ENCODE assay signal across 22 cellular contexts in the genomic region with DNA sequence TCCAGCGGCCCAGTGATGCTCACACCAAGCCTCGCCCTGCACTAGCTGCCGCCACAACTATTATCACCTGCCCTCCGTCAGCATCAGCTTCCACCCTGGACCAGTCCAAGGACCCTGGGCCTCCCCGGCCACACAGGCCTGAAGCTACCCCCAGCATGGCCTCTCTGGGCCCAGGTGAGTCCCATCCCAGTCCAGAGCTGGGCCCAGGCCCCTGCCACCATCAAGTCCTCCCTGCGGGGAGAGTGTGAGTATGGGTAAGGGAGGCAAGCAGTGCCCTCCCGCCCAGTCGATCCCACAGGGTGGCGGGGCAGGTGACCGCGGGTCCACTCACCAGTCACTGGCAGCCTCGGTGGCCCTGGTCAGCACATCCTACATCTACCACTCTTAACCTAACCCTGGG. TPM values are rescaled to one million over a fixed set of nuclear protein-coding genes. Genes with fewer than 3 reads are reported as not detected.
A peak's percentile ranks its signal among the peaks of the same experiment; 100 is the strongest.
DNase-seq lines count a peak whose midpoint lies in the region; ATAC-seq and TF ChIP-seq lines count a peak whose summit lies in the region.
"Had no signal": no experiment of that assay in that cellular context is flagged by ENCODE, and none has a peak within 500 bp of the region (broad histone marks: within the 10 kb centered on the region; RNA-seq: fewer than 3 reads in every experiment).

No MANE protein-coding gene starts in this region.

- no peak overlapping the region for H3K4me3 ChIP-seq in gastroesophageal sphincter
- no peak overlapping the region for H3K4me3 ChIP-seq in stomach smooth muscle (ENCODE audit: low read length in 2 of 2)
- H3K4me3 ChIP-seq in lower lobe of right lung, result no peak overlapping the region

- DNase-seq in activated naive CD4-positive, alpha-beta T cell treated with anti-CD3 and anti-CD28 coated beads, Interleukin-2, amount 50 U/mL, for 72 hours (ENCODE audit: low spot score in 2 of 2), result no peak
- DNase-seq in NCI-H187 treated with DMSO at 0.1 percent for 48 hours (lab: John Stamatoyannopoulos, UW) (no peak), lower lobe of right lung (no peak), inferior parietal cortex (ENCODE audit: extremely low spot score) (no peak)
- DNase-seq: AML-193, C1 segment of cervical spinal cord, GDM1, GOT3, Karpas-422, MV-4-11, NCI-H1105 treated with DMSO at 0.1 percent for 48 hours, NCI-H2081, NCI-H2171 treated with DMSO at 0.1 percent for 48 hours, NCI-H524 treated with DMSO at 0.1 percent for 48 hours, NCI-H82, OCI-M1 had no signal

- H3K4me3 Mint-ChIP-seq in activated naive CD4-positive, alpha-beta T cell treated with anti-CD3 and anti-CD28 coated beads, Interleukin-2, amount 50 U/mL, for 24 hours, result no peak overlapping the region
- H3K4me3 Mint-ChIP-seq in activated T-helper 17 cell treated with anti-CD3 and anti-CD28 coated beads, Interleukin-2, amount 50 U/mL, for 72 hours, result no peak overlapping the region
- H3K4me3 Mint-ChIP-seq: IgD-negative memory B cell had no signal

- H3K27me3 ChIP-seq in gastroesophageal sphincter (no peaks in the 10 kb centered on the region), stomach smooth muscle (ENCODE audit: control insufficient read depth in 1 of 2, insufficient read depth in 2 of 2, low read length in 2 of 2) (no peaks in the 10 kb centered on the region), lower lobe of right lung (ENCODE audit: low read depth) (no peaks in the 10 kb centered on the region)

- TF ChIP-seq CTCF in gastroesophageal sphincter (IDR thresholded peaks at IDR 0.05) (no peak), lower lobe of right lung (IDR thresholded peaks at IDR 0.05) (no peak)

- H3K27me3 Mint-ChIP-seq in activated naive CD4-positive, alpha-beta T cell treated with anti-CD3 and anti-CD28 coated beads, Interleukin-2, amount 50 U/mL, for 24 hours, result no peaks in the 10 kb centered on the region
- H3K27me3 Mint-ChIP-seq in activated T-helper 17 cell treated with anti-CD3 and anti-CD28 coated beads, Interleukin-2, amount 50 U/mL, for 72 hours, result no peaks in the 10 kb centered on the region
- H3K27me3 Mint-ChIP-seq: IgD-negative memory B cell had no signal

- no peak overlapping the region for H3K9ac ChIP-seq in stomach smooth muscle (ENCODE audit: low read length in 2 of 2)

- WGBS in gastroesophageal sphincter (ENCODE audit: low coverage in 1 of 2), 2 donors, result no CpG with 5 or more reads among the region's 12 CpGs

- TF ChIP-seq POLR2A in gastroesophageal sphincter (IDR thresholded peaks at IDR 0.05), result no peak

- H3K36me3 ChIP-seq in gastroesophageal sphincter, result peaks cover 0 to 90% of the 10 kb centered on the region in 2 donors
- peaks cover 34 to 52% of the 10 kb centered on the region in 2 donors for H3K36me3 ChIP-seq in stomach smooth muscle (ENCODE audit: control insufficient read depth in 2 of 2, insufficient read depth in 2 of 2, low read length in 2 of 2)
- H3K36me3 ChIP-seq in lower lobe of right lung, result peaks cover 98% of the 10 kb centered on the region

- ATAC-seq in activated naive CD4-positive, alpha-beta T cell treated with anti-CD3 and anti-CD28 coated beads, Interleukin-2, amount 50 U/mL, for 72 hours, result no peak
- no peak for ATAC-seq in activated T-helper 17 cell treated with anti-CD3 and anti-CD28 coated beads, Interleukin-2, amount 50 U/mL, for 72 hours (replicated peaks)
- ATAC-seq in gastroesophageal sphincter (no peak), lower lobe of right lung (no peak)
- ATAC-seq: HCT116 had no signal

- H3K27ac ChIP-seq in gastroesophageal sphincter (peak overlapping the region in 3 of 4 donors; percentile 33 to 85 (median 62)), stomach smooth muscle (ENCODE audit: low read length) (peak overlapping the region; percentile 46), lower lobe of right lung (no peak overlapping the region)

- peaks cover 0 to 51% (median 26%) of the 10 kb centered on the region in 3 donors for H3K4me1 ChIP-seq in gastroesophageal sphincter
- H3K4me1 ChIP-seq in stomach smooth muscle (ENCODE audit: control insufficient read depth, insufficient read depth, low read length), result peaks cover 43% of the 10 kb centered on the region
- H3K4me1 ChIP-seq in lower lobe of right lung, result no peaks in the 10 kb centered on the region

- TF ChIP-seq EP300 in gastroesophageal sphincter (IDR thresholded peaks at IDR 0.05), result no peak

- intact Hi-C loops in lower lobe of right lung (cut with DNase I), result no loop called here

- H3K9me3 ChIP-seq in gastroesophageal sphincter, result no peaks in the 10 kb centered on the region
- H3K9me3 ChIP-seq in stomach smooth muscle (ENCODE audit: control insufficient read depth in 2 of 2, low read length in 2 of 2), result no peaks in the 10 kb centered on the region
- H3K9me3 ChIP-seq in lower lobe of right lung, result no peaks in the 10 kb centered on the region

- peaks cover 4% of the 10 kb centered on the region for H3K36me3 Mint-ChIP-seq in activated naive CD4-positive, alpha-beta T cell treated with anti-CD3 and anti-CD28 coated beads, Interleukin-2, amount 50 U/mL, for 24 hours
- H3K36me3 Mint-ChIP-seq in activated naive CD4-positive, alpha-beta T cell treated with anti-CD3 and anti-CD28 coated beads, Interleukin-2, amount 50 U/mL, for 72 hours, result no peaks in the 10 kb centered on the region
- peaks cover 30% of the 10 kb centered on the region for H3K36me3 Mint-ChIP-seq in activated T-helper 17 cell treated with anti-CD3 and anti-CD28 coated beads, Interleukin-2, amount 50 U/mL, for 72 hours (ENCODE audit: low read depth)
- H3K36me3 Mint-ChIP-seq: IgD-negative memory B cell had no signal

- peaks cover 8% of the 10 kb centered on the region for H3K4me1 Mint-ChIP-seq in activated naive CD4-positive, alpha-beta T cell treated with anti-CD3 and anti-CD28 coated beads, Interleukin-2, amount 50 U/mL, for 24 hours
- H3K4me1 Mint-ChIP-seq in activated T-helper 17 cell treated with anti-CD3 and anti-CD28 coated beads, Interleukin-2, amount 50 U/mL, for 72 hours, result no peaks in the 10 kb centered on the region
- H3K4me1 Mint-ChIP-seq: IgD-negative memory B cell had no signal

- H3K9me3 Mint-ChIP-seq in activated naive CD4-positive, alpha-beta T cell treated with anti-CD3 and anti-CD28 coated beads, Interleukin-2, amount 50 U/mL, for 24 hours, result no peaks in the 10 kb centered on the region
- H3K9me3 Mint-ChIP-seq in activated naive CD4-positive, alpha-beta T cell treated with anti-CD3 and anti-CD28 coated beads, Interleukin-2, amount 50 U/mL, for 72 hours, result no peaks in the 10 kb centered on the region
- no peaks in the 10 kb centered on the region for H3K9me3 Mint-ChIP-seq in activated T-helper 17 cell treated with anti-CD3 and anti-CD28 coated beads, Interleukin-2, amount 50 U/mL, for 72 hours
- H3K9me3 Mint-ChIP-seq: IgD-negative memory B cell had no signal

- H3K27ac Mint-ChIP-seq in activated naive CD4-positive, alpha-beta T cell treated with anti-CD3 and anti-CD28 coated beads, Interleukin-2, amount 50 U/mL, for 24 hours, result peak overlapping the region; percentile 31
- peak overlapping the region in 1 of 2 donors; percentile 56 for H3K27ac Mint-ChIP-seq in activated naive CD4-positive, alpha-beta T cell treated with anti-CD3 and anti-CD28 coated beads, Interleukin-2, amount 50 U/mL, for 72 hours
- H3K27ac Mint-ChIP-seq in activated T-helper 17 cell treated with anti-CD3 and anti-CD28 coated beads, Interleukin-2, amount 50 U/mL, for 72 hours, result peak overlapping the region; percentile 33

RNA-seq across cellular contexts. Expression of a gene that starts 9.5 kb away (rescaled TPM):
- total RNA-seq in activated naive CD4-positive, alpha-beta T cell treated with anti-CD3 and anti-CD28 coated beads, Interleukin-2, amount 50 U/mL, for 72 hours, result 1 to 10 TPM in 1 of 2 donors, under 1 TPM in 1; 0.20 to 1.6 TPM
- 1 to 10 TPM in 1 of 2 donors, under 1 TPM in 1; 0.66 to 1.5 TPM for total RNA-seq in activated T-helper 17 cell treated with anti-CD3 and anti-CD28 coated beads, Interleukin-2, amount 50 U/mL, for 72 hours
- total RNA-seq in gastroesophageal sphincter (1 to 10 TPM; 2.4 to 5.0 (median 4.4) TPM), lower lobe of right lung (200 TPM)

Comparison
In these comparisons a context has a peak if more than half of its experiments do, and no peak if none do; other contexts are left out.
1. RNA of a gene that starts 9.5 kb away (total RNA-seq): 200 TPM in lower lobe of right lung (single experiment); 2.4 to 5.0 TPM in gastroesophageal sphincter, 0.20 to 1.6 TPM in activated naive CD4-positive, alpha-beta T cell treated with anti-CD3 and anti-CD28 coated beads, Interleukin-2, amount 50 U/mL, for 72 hours and 0.66 to 1.5 TPM in activated T-helper 17 cell treated with anti-CD3 and anti-CD28 coated beads, Interleukin-2, amount 50 U/mL, for 72 hours; every median in the first group is over 10 times any median in the second.